In genomic region chr10:110343947-110344346, GRCh38 we compare ENCODE assay signal across 18 cellular contexts. TPM values are rescaled to one million over a fixed set of nuclear protein-coding genes. Genes with fewer than 3 reads are reported as not detected.
A peak's percentile ranks its signal among the peaks of the same experiment; 100 is the strongest.
DNase-seq lines count a peak whose midpoint lies in the region; ATAC-seq, FAIRE-seq and TF ChIP-seq lines count a peak whose summit lies in the region.
"Had no signal": no experiment of that assay in that cellular context is flagged by ENCODE, and none has a peak within 500 bp of the region (broad histone marks: within the 10 kb centered on the region; RNA-seq: fewer than 3 reads in every experiment).

No MANE protein-coding gene starts in this region.

- H3K27ac ChIP-seq in BLaER1, result no peak overlapping the region
- peak overlapping the region; percentile 87; the same call in 1 of the 2 replicates for H3K27ac ChIP-seq in Karpas-422 (ENCODE audit: low read length)
- no peak overlapping the region for H3K27ac ChIP-seq in K562 (ENCODE audit: extremely low read depth, low read depth, low read length)

- no peaks in the 10 kb centered on the region for H3K9me1 ChIP-seq in K562 (ENCODE audit: control insufficient read depth, insufficient read depth, low read length)

- H4K20me1 ChIP-seq in BLaER1 (no peaks in the 10 kb centered on the region), Karpas-422 (ENCODE audit: insufficient read depth, low read depth, low read length) (no peaks in the 10 kb centered on the region), K562 (replicated peaks; ENCODE audit: control insufficient read depth, insufficient read depth, low read length) (no peaks in the 10 kb centered on the region)

- no peak for TF ChIP-seq CTCF in K562 (IDR thresholded peaks at IDR 0.05 in 2 of 3, conservative IDR thresholded peaks at IDR 0.05 in 1 of 3; ENCODE audit: insufficient read depth in 2 of 3, low read depth in 1 of 3, low read length in 3 of 3)

- no peak overlapping the region for H3K4me3 ChIP-seq in BLaER1
- peak overlapping the region; percentile 12; the same call in 1 of the 2 replicates for H3K4me3 ChIP-seq in Karpas-422 (ENCODE audit: low read length)
- no peak overlapping the region for H3K4me3 ChIP-seq in K562
- H3K4me3 ChIP-seq: HAP-1 had no signal

- TF ChIP-seq POLR2A in GM12891 (IDR thresholded peaks at IDR 0.05; ENCODE audit: low read depth, low read length) (no peak), K562 (conservative IDR thresholded peaks at IDR 0.05) (no peak)

- no TSS peak for BruUV-seq in K562 (replicated peaks; lab: Mats Ljungman, UMichigan)

- 0% methylated on average over 5 of the region's 5 CpGs for WGBS in K562 (ENCODE audit: insufficient coverage, low coverage, missing lambda C conversion rate)

- H3K4me2 ChIP-seq in BLaER1 (peak overlapping the region; percentile 48), Karpas-422 (ENCODE audit: low read depth, low read length, poor library complexity, severe bottlenecking) (peak overlapping the region; percentile 77), K562 (ENCODE audit: insufficient read depth, low read length) (no peak overlapping the region)

- H2AFZ ChIP-seq in Karpas-422 (ENCODE audit: low read length), result no peak overlapping the region
- H2AFZ ChIP-seq in K562 (ENCODE audit: low read depth, low read length), result no peak overlapping the region

- H3K4me1 ChIP-seq in BLaER1 (peaks cover 41% of the 10 kb centered on the region), Karpas-422 (ENCODE audit: low read length) (peaks cover 62% of the 10 kb centered on the region), K562 (replicated peaks in 1 of 2; ENCODE audit: control insufficient read depth in 2 of 2, insufficient read depth in 2 of 2, low read length in 2 of 2) (no peaks in the 10 kb centered on the region)
- H3K4me1 ChIP-seq: HAP-1 had no signal

- ATAC-seq in K562 (no peak), HG02884 (IDR thresholded peaks at IDR 0.05; ENCODE audit: unreplicated experiment) (no peak)

- H3K9me3 ChIP-seq in BLaER1 (no peaks in the 10 kb centered on the region), Karpas-422 (ENCODE audit: low read length) (no peaks in the 10 kb centered on the region), K562 (replicated peaks; ENCODE audit: control insufficient read depth, insufficient read depth, low read depth, low read length) (no peaks in the 10 kb centered on the region)
- H3K9me3 ChIP-seq: HAP-1 had no signal

- in situ Hi-C loops in K562 (cut with MboI), result no loop called here

- H3K9ac ChIP-seq in BLaER1, result no peak overlapping the region
- no peak overlapping the region for H3K9ac ChIP-seq in Karpas-422 (ENCODE audit: low read length)
- H3K9ac ChIP-seq in K562 (ENCODE audit: insufficient read depth in 1 of 2, low read depth in 2 of 2, low read length in 2 of 2), result no peak overlapping the region

- TF ChIP-seq EP300 in K562 (IDR thresholded peaks at IDR 0.05; ENCODE audit: low read length), result no peak

- FAIRE-seq in GM12891 (lab: Jason Lieb, UNC), result peak; percentile 9
- FAIRE-seq in K562 (lab: Jason Lieb, UNC), result no peak
- FAIRE-seq: D721Med, GM12892, H54 had no signal

- DNase-seq in GM12891 (ENCODE audit: insufficient read length, low spot score) (no peak), Karpas-422 (no peak), K562 (ENCODE audit: extremely low read depth in 1 of 4, low spot score in 3 of 4) (no peak), epidermal melanocyte (ENCODE audit: insufficient read length, low spot score) (no peak)
- DNase-seq in activated CD4-positive, alpha-beta T cell treated with anti-CD3 and anti-CD28 coated beads for 48 hours, result no peak
- DNase-seq: CD4-positive, alpha-beta T cell; CD8-positive, alpha-beta memory T cell; DMS79; EL; GDM1; GOT3; HFFc6 had no signal

- POLR2A ChIA-PET in K562 (lab: Yijun Ruan, JAX), result no interaction called here

- CTCF ChIA-PET in K562 (lab: Yijun Ruan, JAX; ENCODE audit: low intra/inter-chr PET ratio), result no interaction called here

- no peaks in the 10 kb centered on the region for H3K79me2 ChIP-seq in Karpas-422 (ENCODE audit: low read length)
- H3K79me2 ChIP-seq in K562 (ENCODE audit: control insufficient read depth, insufficient read depth, low read length), result no peaks in the 10 kb centered on the region

- H3K36me3 ChIP-seq in BLaER1, result no peaks in the 10 kb centered on the region
- no peaks in the 10 kb centered on the region for H3K36me3 ChIP-seq in Karpas-422 (ENCODE audit: insufficient read depth, low read length)
- H3K36me3 ChIP-seq in K562 (ENCODE audit: control insufficient read depth, insufficient read depth, low read length), result no peaks in the 10 kb centered on the region
- H3K36me3 ChIP-seq: HAP-1 had no signal

- TF ChIP-seq RAD21 in K562 (CRISPR knock-in tag; conservative IDR thresholded peaks at IDR 0.05 in 1 of 2, IDR thresholded peaks at IDR 0.05 in 1 of 2), result no peak

- H3K27me3 ChIP-seq in BLaER1 (no peaks in the 10 kb centered on the region), Karpas-422 (ENCODE audit: low read length) (no peaks in the 10 kb centered on the region), K562 (ENCODE audit: control insufficient read depth in 2 of 2, insufficient read depth in 2 of 2, low read length in 2 of 2) (peaks cover 14 to 47% of the 10 kb centered on the region in 2 experiments; a peak in 3 of 5 replicates)

- no peaks in the 10 kb centered on the region for H3K9me2 ChIP-seq in Karpas-422 (replicated peaks; ENCODE audit: insufficient read depth, low read length)

- intact Hi-C loops in K562 (cut with micrococcal nuclease), result no loop called here

TF ChIP-seq in GM12891, 5 proteins besides CTCF, POLR2A, EP300 and RAD21:
- TF ChIP-seq SPI1 (IDR thresholded peaks at IDR 0.05; ENCODE audit: low read depth, low read length), result no peak
- TF ChIP-seq PAX5 (IDR thresholded peaks at IDR 0.05; ENCODE audit: insufficient read depth, low read length, severe bottlenecking), result no peak
- no peak for TF ChIP-seq POLR2AphosphoS5 (IDR thresholded peaks at IDR 0.05; ENCODE audit: low read depth, low read length)
- TF ChIP-seq POU2F2 (IDR thresholded peaks at IDR 0.05; ENCODE audit: low read depth, low read length), result no peak
- no peak for TF ChIP-seq TAF1 (IDR thresholded peaks at IDR 0.05; ENCODE audit: low read depth, low read length)

TF ChIP-seq in K562, 482 proteins besides CTCF, POLR2A, EP300 and RAD21:
- TF ChIP-seq SMC3 (conservative IDR thresholded peaks at IDR 0.05; ENCODE audit: insufficient read depth, low read depth, low read length), result no peak
- peak; percentile 35; the same call in 1 of the 2 replicates for TF ChIP-seq ATF3 (IDR thresholded peaks at IDR 0.05)
- TF ChIP-seq ATF3 (CRISPR knock-in tag; conservative IDR thresholded peaks at IDR 0.05), result no peak
- TF ChIP-seq ATF7 (IDR thresholded peaks at IDR 0.05), result peak; percentile 26; the same call in 1 of the 2 replicates
- no peak for TF ChIP-seq ATF1 (CRISPR knock-in tag; IDR thresholded peaks at IDR 0.05)
- peak; percentile 31; the same call in 1 of the 2 replicates for TF ChIP-seq ATF1 (tag; IDR thresholded peaks at IDR 0.05)

RNA-seq across cellular contexts. Expression of gene SMNDC1, which starts 39.2 kb away (rescaled TPM):
- polyA plus RNA-seq in GM12891 (2012; ENCODE audit: low read depth, missing spikeins), result 22.3 TPM
- total RNA-seq in Karpas-422 (2014; rRNA removed; shearing (Covaris generic); ENCODE audit: low replicate concordance), result 9.8 and 26.1 TPM in 2 replicates
- 9.7 and 38.1 TPM in 2 replicates for total RNA-seq in K562 (2011; cell fraction: chromatin; rRNA removed; ENCODE audit: low replicate concordance)
- 5.0 and 6.8 TPM in 2 replicates for total RNA-seq in K562 (2011; cell fraction: nucleolus; rRNA removed)
- 15.5 and 22.4 TPM in 2 replicates for total RNA-seq in K562 (2011; cell fraction: nucleoplasm; rRNA removed)
- 3.6 and 6.8 TPM in 2 replicates for total RNA-seq in K562 (2014; rRNA removed)
- 12.3 and 13.9 TPM in 2 replicates for total RNA-seq in K562 (2014; rRNA removed; fragmentation: Illumina TruSeq; extraction: Trizol)
- 11.7 and 11.9 TPM in 2 replicates for total RNA-seq in K562 (2015; rRNA removed; fragmentation: Illumina TruSeq; extraction: Trizol)
- total RNA-seq in K562 (2021), result 28.1 and 35.8 TPM in 2 replicates
- polyA plus RNA-seq in K562 (2011; rRNA removed), result 10.9 and 15.7 TPM in 2 replicates
- 2.4 and 4.8 TPM in 2 replicates for polyA plus RNA-seq in K562 (2011; cell fraction: cytosol; rRNA removed)
- polyA plus RNA-seq in K562 (2011; cell fraction: nucleus; rRNA removed), result 5.4 and 8.3 TPM in 2 replicates
- 15.3 and 17.9 TPM in 2 replicates for polyA plus RNA-seq in K562 (2012)
- 24.1 and 30.1 TPM in 2 replicates for polyA plus RNA-seq in K562 (2014; fragmentation: Illumina TruSeq; extraction: Trizol)
- polyA plus RNA-seq in K562 (2014; fragmentation: Nextera tagmentation; extraction: Ambion mirVana), result 1 to 10 TPM; 9.2 to 9.9 TPM
- 17.4 and 19.5 TPM in 2 replicates for polyA plus RNA-seq in K562 (2014; rRNA removed)
- polyA minus RNA-seq in K562 (2011; rRNA and poly(A)+ RNA removed), result 11.9 and 19.0 TPM in 2 replicates
- 10.0 and 14.2 TPM in 2 replicates for polyA minus RNA-seq in K562 (2011; cell fraction: cytosol; rRNA and poly(A)+ RNA removed)
- polyA minus RNA-seq in K562 (2011; cell fraction: nucleus; rRNA and poly(A)+ RNA removed), result 13.2 and 30.7 TPM in 2 replicates
